8 cellular contexts compared by ENCODE assay signal in the genomic region with DNA sequence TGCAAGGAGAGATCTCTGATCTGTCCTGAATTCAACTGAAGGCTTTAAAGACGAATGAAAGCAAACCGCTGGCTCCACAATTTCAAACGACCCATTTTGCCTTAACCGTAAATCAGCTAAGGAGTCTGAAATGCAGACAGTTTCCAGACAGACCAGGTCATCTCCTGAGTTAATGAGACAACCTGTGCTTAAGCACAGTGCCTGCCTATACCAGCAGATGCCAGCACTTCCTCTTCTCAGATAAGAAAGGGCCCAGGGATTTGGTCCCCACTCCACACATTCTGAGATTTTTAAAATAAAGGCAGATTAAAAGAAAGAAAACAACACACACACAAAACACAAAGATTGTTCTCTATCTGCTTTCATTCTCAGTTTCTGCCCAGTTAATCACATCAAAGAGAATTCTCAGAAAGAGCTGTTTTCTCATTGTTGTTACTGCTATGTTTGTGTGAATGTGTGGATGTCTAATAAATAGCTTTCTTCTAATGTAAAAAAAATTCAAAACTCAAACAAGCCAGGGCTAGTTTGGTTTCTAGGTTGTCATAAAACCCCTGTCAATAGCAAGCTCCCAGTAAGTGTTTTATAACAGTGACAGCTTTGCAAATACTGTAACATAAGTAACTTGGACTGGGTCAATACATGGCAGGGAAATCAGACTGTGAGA.
DNase-seq lines count a peak whose midpoint lies in the region; ATAC-seq and TF ChIP-seq lines count a peak whose summit lies in the region.

No MANE protein-coding gene starts in this region.

- peaks cover 18% of the 10 kb centered on the region for H3K27me3 Mint-ChIP-seq in HFFc6 (ENCODE audit: insufficient read depth)

- no peak overlapping the region for H3K4me3 Mint-ChIP-seq in HFFc6

- DNase-seq in GM12865 (ENCODE audit: low read depth): peak; percentile 55
- DNase-seq in HFFc6: peak; percentile 24
- DNase-seq in SK-MEL-5 (ENCODE audit: low read depth, low spot score): peak; percentile 10
- no peak for DNase-seq in left colon
- DNase-seq in SHP77 (lab: John Stamatoyannopoulos, UW): no peak
- no peak for DNase-seq in NCI-H226
- DNase-seq in ureter (ENCODE audit: low spot score): no peak
- no peak for DNase-seq in uterus

- no peak overlapping the region for H3K27ac ChIP-seq in uterus

- H3K9me3 ChIP-seq in uterus: no peaks in the 10 kb centered on the region

- intact Hi-C loops in left colon (cut with DNase I, micrococcal nuclease): no loop called here
- intact Hi-C loops in uterus (cut with DNase I; ENCODE audit: low total_unique reads): no loop called here

- H3K36me3 Mint-ChIP-seq in HFFc6 (ENCODE audit: low read depth): no peaks in the 10 kb centered on the region

- H3K4me3 ChIP-seq in GM12865 (ENCODE audit: low read depth, low read length): no peak overlapping the region
- H3K4me3 ChIP-seq in uterus: no peak overlapping the region

- peak; percentile 39 for ATAC-seq in left colon

- no peaks in the 10 kb centered on the region for H3K4me1 ChIP-seq in uterus

- H3K9me3 Mint-ChIP-seq in HFFc6: no peaks in the 10 kb centered on the region

- in situ Hi-C loops in SK-MEL-5 (cut with HindIII; ENCODE audit: low pct_unique_long_range_greater_than_20kb, low sequenced_read_pairs): no loop called here

- no peaks in the 10 kb centered on the region for H3K4me1 Mint-ChIP-seq in HFFc6 (ENCODE audit: low read depth)

- peak; percentile 50 for TF ChIP-seq CTCF in GM12865 (IDR thresholded peaks at IDR 0.05; ENCODE audit: insufficient read depth, low read depth, low read length, missing control alignments)
- peak; percentile 71 for TF ChIP-seq CTCF in HFFc6 (IDR thresholded peaks at IDR 0.05)
- no peak for TF ChIP-seq CTCF in uterus (IDR thresholded peaks at IDR 0.05)

- H3K36me3 ChIP-seq in uterus: no peaks in the 10 kb centered on the region

- no peak overlapping the region for H3K27ac Mint-ChIP-seq in HFFc6

- H3K27me3 ChIP-seq in uterus: no peaks in the 10 kb centered on the region

- TF ChIP-seq POLR2A in uterus (IDR thresholded peaks at IDR 0.05): no peak

Comparison
In these comparisons a context has a peak if more than half of its experiments do, and no peak if none do; other contexts are left out.
1. DNase-seq: peak in GM12865 (single experiment), HFFc6 (single experiment) and SK-MEL-5 (single experiment); none in left colon (0 of 2), SHP77 (0 of 2), NCI-H226 (single experiment), ureter (single experiment) and uterus (0 of 2).
2. CTCF ChIP-seq: peak in GM12865 (single experiment) and HFFc6 (single experiment); none in uterus (0 of 4).